29 cellular contexts compared by ENCODE assay signal in genomic region chr1:186945146-186945545, GRCh38.
"Had no signal": no experiment of that assay in that cellular context is flagged by ENCODE, and none has a peak within 500 bp of the region (broad histone marks: within the 10 kb centered on the region; RNA-seq: fewer than 3 reads in every experiment).

No MANE protein-coding gene starts in this region.

- H3K27me3 ChIP-seq: stomach, suprapubic skin, testis, thyroid gland, tibial artery, tibial nerve, transverse colon, upper lobe of left lung, upper lobe of right lung, uterus, vagina had no signal

- H3K9me3 Mint-ChIP-seq: stimulated activated memory B cell treated with anti-CD40 and anti-IgM and Interleukin-4, amounts not matched to agents 10 μg/mL and 1 μg/mL and 100 μg/mL, for 72 hours; stimulated activated naive B cell treated with anti-CD40 and anti-IgM and Interleukin-4, amounts not matched to agents 10 μg/mL and 1 μg/mL and 100 μg/mL, for 72 hours; stimulated activated naive CD8-positive, alpha-beta T cell treated with anti-CD3 and anti-CD28 coated beads, Interleukin-15, amount 100 ng/mL, for 72 hours; stimulated activated naive CD8-positive, alpha-beta T cell treated with anti-CD3 and anti-CD28 coated beads, Interleukin-15, Interleukin-2, amounts not matched to agents 100 ng/mL and 50 ng/mL, for 24 hours; type B pancreatic cell had no signal

- H3K27me3 Mint-ChIP-seq: stimulated activated memory B cell treated with anti-CD40 and anti-IgM and Interleukin-4, amounts not matched to agents 10 μg/mL and 1 μg/mL and 100 μg/mL, for 72 hours; stimulated activated naive B cell treated with anti-CD40 and anti-IgM and Interleukin-4, amounts not matched to agents 10 μg/mL and 1 μg/mL and 100 μg/mL, for 72 hours; stimulated activated naive CD8-positive, alpha-beta T cell treated with anti-CD3 and anti-CD28 coated beads, Interleukin-15, Interleukin-2, amounts not matched to agents 100 ng/mL and 50 ng/mL, for 24 hours; type B pancreatic cell had no signal

- FAIRE-seq: urothelium cell line had no signal

- H3K4me3 Mint-ChIP-seq: stimulated activated effector memory CD8-positive, alpha-beta T cell treated with anti-CD3 and anti-CD28 coated beads, Interleukin-12 subunit alpha, Interleukin-12 subunit beta, amount 100 ng/mL, for 72 hours; stimulated activated memory B cell treated with anti-CD40 and anti-IgM and Interleukin-4, amounts not matched to agents 10 μg/mL and 1 μg/mL and 100 μg/mL, for 72 hours; stimulated activated naive B cell treated with anti-CD40 and anti-IgM and Interleukin-4, amounts not matched to agents 10 μg/mL and 1 μg/mL and 100 μg/mL, for 72 hours; stimulated activated naive CD8-positive, alpha-beta T cell treated with anti-CD3 and anti-CD28 coated beads, Interleukin-15, amount 100 ng/mL, for 72 hours; stimulated activated naive CD8-positive, alpha-beta T cell treated with anti-CD3 and anti-CD28 coated beads, Interleukin-15, Interleukin-2, amounts not matched to agents 100 ng/mL and 50 ng/mL, for 24 hours; type B pancreatic cell had no signal

- H3K9me3 ChIP-seq: stomach, suprapubic skin, testis, thoracic aorta, thyroid gland, tibial artery, tibial nerve, transverse colon, upper lobe of left lung, upper lobe of right lung, uterus, vagina had no signal

- H3K36me3 ChIP-seq: thoracic aorta, thyroid gland, tibial artery, tibial nerve, transverse colon, upper lobe of left lung, upper lobe of right lung, uterus, vagina had no signal

- H3K27ac ChIP-seq: stomach, suprapubic skin, testis, thoracic aorta, thyroid gland, tibial artery, tibial nerve, transverse colon, upper lobe of left lung, upper lobe of right lung, uterus, vagina had no signal

- DNase-seq: stimulated activated CD4-positive, alpha-beta T cell treated with anti-CD3 and anti-CD28 coated beads, Interleukin-2, amount 100 ng/mL, for 48 hours; stimulated activated CD4-positive, alpha-beta T cell treated with anti-CD3 and anti-CD28 coated beads, Interleukin-4, amount 100 ng/mL, for 1 hour; stimulated activated CD4-positive, alpha-beta T cell treated with anti-CD3 and anti-CD28 coated beads, Interleukin-4, amount 100 ng/mL, for 24 hours; stimulated activated CD4-positive, alpha-beta T cell treated with anti-CD3 and anti-CD28 coated beads, Interleukin-4, amount 100 ng/mL, for 4 hours; stimulated activated CD8-positive, alpha-beta memory T cell treated with anti-CD3 and anti-CD28 coated beads, Interleukin-4, amount 100 ng/mL, for 48 hours; stimulated activated naive B cell treated with anti-CD40 and anti-IgM and Interleukin-4, amounts not matched to agents 10 μg/mL and 1 μg/mL and 100 μg/mL, for 72 hours; stimulated activated naive CD4-positive, alpha-beta T cell; stimulated activated naive CD4-positive, alpha-beta T cell treated with Interleukin-2 at 50 U/mL for 16 hours; stimulated activated naive CD8-positive, alpha-beta T cell treated with anti-CD3 and anti-CD28 coated beads, Interleukin-15, amount 100 ng/mL, for 72 hours; stimulated activated naive CD8-positive, alpha-beta T cell treated with anti-CD3 and anti-CD28 coated beads, Interleukin-15, Interleukin-2, amounts not matched to agents 100 U/mL and 50 U/mL, for 24 hours; stomach; substantia nigra; testis; thyroid gland; tibial artery; transverse colon; trophoblast cell; upper lobe of left lung; upper lobe of right lung; uterus had no signal

- H3K36me3 Mint-ChIP-seq: stimulated activated effector memory CD8-positive, alpha-beta T cell treated with anti-CD3 and anti-CD28 coated beads, Interleukin-12 subunit alpha, Interleukin-12 subunit beta, amount 100 ng/mL, for 72 hours; stimulated activated memory B cell treated with anti-CD40 and anti-IgM and Interleukin-4, amounts not matched to agents 10 μg/mL and 1 μg/mL and 100 μg/mL, for 72 hours; stimulated activated naive B cell treated with anti-CD40 and anti-IgM and Interleukin-4, amounts not matched to agents 10 μg/mL and 1 μg/mL and 100 μg/mL, for 72 hours; type B pancreatic cell had no signal

- H3K4me3 ChIP-seq: stomach, suprapubic skin, testis, thoracic aorta, thyroid gland, tibial artery, tibial nerve, transverse colon, upper lobe of left lung, upper lobe of right lung, uterus, vagina had no signal

- H3K27ac Mint-ChIP-seq: stimulated activated effector memory CD8-positive, alpha-beta T cell treated with anti-CD3 and anti-CD28 coated beads, Interleukin-12 subunit alpha, Interleukin-12 subunit beta, amount 100 ng/mL, for 72 hours; stimulated activated memory B cell treated with anti-CD40 and anti-IgM and Interleukin-4, amounts not matched to agents 10 μg/mL and 1 μg/mL and 100 μg/mL, for 72 hours; stimulated activated naive B cell treated with anti-CD40 and anti-IgM and Interleukin-4, amounts not matched to agents 10 μg/mL and 1 μg/mL and 100 μg/mL, for 72 hours; stimulated activated naive CD8-positive, alpha-beta T cell treated with anti-CD3 and anti-CD28 coated beads, Interleukin-15, amount 100 ng/mL, for 72 hours; stimulated activated naive CD8-positive, alpha-beta T cell treated with anti-CD3 and anti-CD28 coated beads, Interleukin-15, Interleukin-2, amounts not matched to agents 100 ng/mL and 50 ng/mL, for 24 hours; type B pancreatic cell had no signal

- H3K4me1 ChIP-seq: stomach, suprapubic skin, testis, thyroid gland, tibial artery, tibial nerve, transverse colon, upper lobe of left lung, upper lobe of right lung, uterus, vagina had no signal

- H3K4me1 Mint-ChIP-seq: stimulated activated effector memory CD8-positive, alpha-beta T cell treated with anti-CD3 and anti-CD28 coated beads, Interleukin-12 subunit alpha, Interleukin-12 subunit beta, amount 100 ng/mL, for 72 hours; stimulated activated naive CD8-positive, alpha-beta T cell treated with anti-CD3 and anti-CD28 coated beads, Interleukin-15, amount 100 ng/mL, for 72 hours had no signal
